In genomic region chr9:112831969-112832368, GRCh38 we compare ENCODE assay signal across 16 cellular contexts. TPM values are rescaled to one million over a fixed set of nuclear protein-coding genes. Genes with fewer than 3 reads are reported as not detected.
A peak's percentile ranks its signal among the peaks of the same experiment; 100 is the strongest.
DNase-seq lines count a peak whose midpoint lies in the region; ATAC-seq and TF ChIP-seq lines count a peak whose summit lies in the region.
"Had no signal": no experiment of that assay in that cellular context is flagged by ENCODE, and none has a peak within 500 bp of the region (broad histone marks: within the 10 kb centered on the region; RNA-seq: fewer than 3 reads in every experiment).

No MANE protein-coding gene starts in this region.

- DNase-seq in mucosa of descending colon = no peak
- DNase-seq in CD14-positive monocyte (ENCODE audit: low spot score) = no peak
- DNase-seq in NCI-H526 (lab: John Stamatoyannopoulos, UW) = no peak
- no peak for DNase-seq in uterus
- no peak for DNase-seq in SHP77 (lab: John Stamatoyannopoulos, UW)
- DNase-seq: BE2C, GF-D8, GM23248, NCI-H1105, NCI-H1930, NCI-H226, SIG-M5 had no signal

- H3K36me3 Mint-ChIP-seq in dendritic cell treated with granulocyte-macrophage colony-stimulating factor and Interleukin-4, amounts not matched to agents 40 ng/mL and 50 ng/mL, for 4 days (ENCODE audit: low read depth) = peaks cover 62% of the 10 kb centered on the region
- peaks cover 50 to 60% of the 10 kb centered on the region in 2 donors for H3K36me3 Mint-ChIP-seq in CD14-positive monocyte

- no peaks in the 10 kb centered on the region for H3K9me3 Mint-ChIP-seq in dendritic cell treated with granulocyte-macrophage colony-stimulating factor and Interleukin-4, amounts not matched to agents 40 ng/mL and 50 ng/mL, for 4 days
- H3K9me3 Mint-ChIP-seq in CD14-positive monocyte = no peaks in the 10 kb centered on the region

- peak overlapping the region; percentile 66 for H3K27ac Mint-ChIP-seq in dendritic cell treated with granulocyte-macrophage colony-stimulating factor and Interleukin-4, amounts not matched to agents 40 ng/mL and 50 ng/mL, for 4 days
- H3K27ac Mint-ChIP-seq in CD14-positive monocyte = peak overlapping the region in 3 of 7 donors; percentile 30 to 78 (median 77)

- TF ChIP-seq CTCF in 22Rv1 (IDR thresholded peaks at IDR 0.05) (no peak), LNCAP (IDR thresholded peaks at IDR 0.05) (peak; percentile 34; the same call in 1 of the 2 replicates), mucosa of descending colon (IDR thresholded peaks at IDR 0.05) (no peak), CD14-positive monocyte (IDR thresholded peaks at IDR 0.05) (no peak), uterus (IDR thresholded peaks at IDR 0.05) (no peak)

- no peak overlapping the region for H3K4me3 Mint-ChIP-seq in dendritic cell treated with granulocyte-macrophage colony-stimulating factor and Interleukin-4, amounts not matched to agents 40 ng/mL and 50 ng/mL, for 4 days
- no peak overlapping the region for H3K4me3 Mint-ChIP-seq in CD14-positive monocyte

- H3K4me1 ChIP-seq in mucosa of descending colon (ENCODE audit: low read depth) (peaks cover 42% of the 10 kb centered on the region), uterus (no peaks in the 10 kb centered on the region)
- H3K4me1 ChIP-seq: BE2C had no signal

- H3K9me3 ChIP-seq in mucosa of descending colon = no peaks in the 10 kb centered on the region
- no peaks in the 10 kb centered on the region for H3K9me3 ChIP-seq in uterus
- H3K9me3 ChIP-seq: BE2C had no signal

- ATAC-seq in mucosa of descending colon = peak; percentile 9

- no peak for TF ChIP-seq POLR2A in uterus (IDR thresholded peaks at IDR 0.05)

- intact Hi-C loops in dendritic cell treated with granulocyte-macrophage colony-stimulating factor and Interleukin-4, amounts not matched to agents 40 ng/mL and 50 ng/mL, for 4 days (cut with micrococcal nuclease) = no loop called here
- intact Hi-C loops in mucosa of descending colon (cut with DNase I, micrococcal nuclease) (no loop called here), CD14-positive monocyte (cut with micrococcal nuclease) (no loop called here), uterus (cut with DNase I; ENCODE audit: low total_unique reads) (no loop called here)

- H3K27ac ChIP-seq in 22Rv1 = peak overlapping the region; percentile 25; the same call in 1 of the 2 replicates
- H3K27ac ChIP-seq in uterus = no peak overlapping the region
- H3K27ac ChIP-seq: GM23248 had no signal

- no peak overlapping the region for H3K4me3 ChIP-seq in mucosa of descending colon
- H3K4me3 ChIP-seq in uterus = no peak overlapping the region
- H3K4me3 ChIP-seq: GM23248 had no signal

- H3K4me1 Mint-ChIP-seq in dendritic cell treated with granulocyte-macrophage colony-stimulating factor and Interleukin-4, amounts not matched to agents 40 ng/mL and 50 ng/mL, for 4 days (ENCODE audit: low read depth) = peaks cover 52% of the 10 kb centered on the region
- H3K4me1 Mint-ChIP-seq in CD14-positive monocyte = peaks cover 27% of the 10 kb centered on the region

- no peaks in the 10 kb centered on the region for H3K27me3 ChIP-seq in uterus
- H3K27me3 ChIP-seq: BE2C had no signal

- H3K36me3 ChIP-seq in mucosa of descending colon (ENCODE audit: low read depth) (no peaks in the 10 kb centered on the region), uterus (no peaks in the 10 kb centered on the region)
- H3K36me3 ChIP-seq: BE2C had no signal

- H3K27me3 Mint-ChIP-seq in dendritic cell treated with granulocyte-macrophage colony-stimulating factor and Interleukin-4, amounts not matched to agents 40 ng/mL and 50 ng/mL, for 4 days = no peaks in the 10 kb centered on the region
- peaks cover 0 to 2% (median 0%) of the 10 kb centered on the region in 3 donors for H3K27me3 Mint-ChIP-seq in CD14-positive monocyte (ENCODE audit: low read depth in 3 of 3)

RNA-seq across cellular contexts. Expression of gene SLC46A2, which starts 58.7 kb away (rescaled TPM):
- under 1 TPM in 1 of 3 donors, not detected in 2; 0.16 TPM for total RNA-seq in mucosa of descending colon
- polyA plus RNA-seq in CD14-positive monocyte = 10 to 100 TPM; 45.1 to 87.0 TPM
- not detected for total RNA-seq in uterus
- total RNA-seq: GM23248 had no signal
- polyA plus RNA-seq: AG04450, GM23248 had no signal
